Comparison of ENCODE assay signal across 8 cellular contexts in the genomic region with DNA sequence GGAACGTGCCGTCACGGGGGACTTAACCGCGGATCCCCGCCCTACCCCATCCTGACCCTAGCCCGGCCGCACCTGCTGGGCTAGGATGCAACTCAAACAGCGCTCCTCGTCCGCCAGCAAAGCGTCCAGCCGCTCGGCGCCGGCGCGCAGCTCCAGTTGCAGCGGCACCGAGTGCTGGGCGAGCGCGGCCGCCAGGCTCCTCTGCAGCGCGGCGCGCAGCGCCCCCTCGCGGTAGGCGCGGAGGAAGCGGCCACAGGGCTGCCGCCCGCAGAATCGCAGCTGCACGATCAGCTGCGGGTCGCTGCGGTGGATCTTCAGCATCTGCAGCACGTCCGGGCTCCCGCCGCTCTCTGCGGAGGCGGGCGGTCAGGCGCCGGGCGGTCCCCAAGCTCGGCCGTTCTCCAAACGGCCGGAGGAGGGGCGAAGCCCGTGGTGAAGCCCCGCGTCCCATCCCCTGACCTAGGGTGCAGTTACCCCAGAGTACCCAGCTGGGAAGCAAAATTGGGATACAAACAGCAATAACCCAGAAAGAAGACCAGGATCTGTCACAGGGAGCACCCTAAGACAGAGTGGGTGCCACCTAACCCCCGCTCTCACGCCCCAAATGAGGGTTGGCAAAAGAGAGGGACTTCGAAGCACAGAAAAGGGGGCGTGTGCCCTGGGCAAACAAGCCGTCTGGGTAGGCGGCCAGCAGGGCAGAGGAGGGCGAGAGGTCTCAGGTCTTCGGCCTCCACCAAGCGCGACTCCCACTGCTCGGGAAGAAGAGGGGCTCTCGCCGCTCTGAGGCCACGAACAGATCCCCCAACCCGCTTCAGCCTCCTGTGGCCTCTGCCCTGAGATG. TPM values are rescaled to one million over a fixed set of nuclear protein-coding genes. Genes with fewer than 3 reads are reported as not detected.
DNase-seq lines count a peak whose midpoint lies in the region; ATAC-seq and TF ChIP-seq lines count a peak whose summit lies in the region.

No MANE protein-coding gene starts in this region.

- H3K4me3 ChIP-seq in Peyer's patch (peak overlapping the region in 3 of 4 donors; percentile 15 to 46 (median 29)), fibroblast of lung (replicated peaks in 1 of 4; ENCODE audit: control extremely low read depth in 1 of 4, insufficient read depth in 1 of 4, low read depth in 3 of 4, low read length in 4 of 4) (peak overlapping the region in 1 of 4 experiments; percentile 35)

- peaks cover 60% of the 10 kb centered on the region for H3K4me1 Mint-ChIP-seq in activated T-cell treated with anti-CD3 and anti-CD28 coated beads, Interleukin-2, amount 50 U/mL, for 72 hours (ENCODE audit: low read depth)
- peaks cover 17% of the 10 kb centered on the region for H3K4me1 Mint-ChIP-seq in nephron

- H3K36me3 ChIP-seq in Peyer's patch (no peaks in the 10 kb centered on the region), fibroblast of lung (ENCODE audit: control insufficient read depth, insufficient read depth, low read length) (no peaks in the 10 kb centered on the region)

- peak; percentile 96 to 99 (median 98) for TF ChIP-seq CTCF in Peyer's patch (IDR thresholded peaks at IDR 0.05)
- TF ChIP-seq CTCF in fibroblast of lung (conservative IDR thresholded peaks at IDR 0.05 in 1 of 2, IDR thresholded peaks at IDR 0.05 in 1 of 2; ENCODE audit: low read depth in 1 of 2, low read length in 2 of 2) = peak; percentile 61 to 85
- TF ChIP-seq CTCF in nephron (IDR thresholded peaks at IDR 0.05; ENCODE audit: unreplicated experiment in 3 of 3) = peak; percentile 96 to 98 (median 97)

- H3K9me3 Mint-ChIP-seq in activated T-cell treated with anti-CD3 and anti-CD28 coated beads, Interleukin-2, amount 50 U/mL, for 72 hours = no peaks in the 10 kb centered on the region
- H3K9me3 Mint-ChIP-seq in nephron = no peaks in the 10 kb centered on the region

- H3K79me2 ChIP-seq in fibroblast of lung (ENCODE audit: control insufficient read depth, insufficient read depth, low read length) = no peaks in the 10 kb centered on the region

- H3K9ac ChIP-seq in fibroblast of lung (ENCODE audit: insufficient read depth, low read length) = no peak overlapping the region

- H3K27ac Mint-ChIP-seq in activated T-cell treated with anti-CD3 and anti-CD28 coated beads, Interleukin-2, amount 50 U/mL, for 72 hours = no peak overlapping the region
- no peak overlapping the region for H3K27ac Mint-ChIP-seq in nephron

- H3K9me3 ChIP-seq in Peyer's patch = no peaks in the 10 kb centered on the region
- H3K9me3 ChIP-seq in fibroblast of lung (ENCODE audit: control insufficient read depth, insufficient read depth, low read depth, low read length) = no peaks in the 10 kb centered on the region

- H3K27ac ChIP-seq in Peyer's patch (no peak overlapping the region), fibroblast of lung (ENCODE audit: insufficient read depth, low read length) (no peak overlapping the region)

- no peak for TF ChIP-seq POLR2A in Peyer's patch (IDR thresholded peaks at IDR 0.05)

- peaks cover 0 to 1% of the 10 kb centered on the region in 2 donors for H3K36me3 Mint-ChIP-seq in activated T-cell treated with anti-CD3 and anti-CD28 coated beads, Interleukin-2, amount 50 U/mL, for 72 hours (ENCODE audit: insufficient read depth in 2 of 2)
- no peaks in the 10 kb centered on the region for H3K36me3 Mint-ChIP-seq in nephron (ENCODE audit: low read depth)

- DNase-seq in COR-L47 (lab: John Stamatoyannopoulos, UW) (peak; percentile 65), HPDE6-E6E7 (ENCODE audit: extremely low spot score) (peak; percentile 78), Peyer's patch (peak; percentile 55 to 88 (median 85)), fibroblast of lung (ENCODE audit: low read depth in 2 of 2) (peak; percentile 61 to 72), cerebellar nuclear complex (lab: John Stamatoyannopoulos, UW) (no peak)
- peak; percentile 82 to 91 for DNase-seq in activated T-cell treated with anti-CD3 and anti-CD28 coated beads, Interleukin-2, amount 50 U/mL, for 72 hours
- DNase-seq in stimulated activated naive CD8-positive, alpha-beta T cell treated with anti-CD3 and anti-CD28 coated beads, Interleukin-15, Interleukin-2, amounts not matched to agents 100 U/mL and 50 U/mL, for 24 hours = peak; percentile 87

- H2AFZ ChIP-seq in fibroblast of lung (ENCODE audit: low read length) = no peak overlapping the region

- peaks cover 23% of the 10 kb centered on the region for H3K27me3 Mint-ChIP-seq in activated T-cell treated with anti-CD3 and anti-CD28 coated beads, Interleukin-2, amount 50 U/mL, for 72 hours (ENCODE audit: low read depth)
- H3K27me3 Mint-ChIP-seq in nephron (ENCODE audit: low read depth) = peaks cover 87% of the 10 kb centered on the region

- ATAC-seq in activated T-cell treated with anti-CD3 and anti-CD28 coated beads, Interleukin-2, amount 50 U/mL, for 72 hours (replicated peaks in 1 of 2) = peak; percentile 37
- peak; percentile 44 for ATAC-seq in stimulated activated naive CD8-positive, alpha-beta T cell treated with anti-CD3 and anti-CD28 coated beads, Interleukin-15, Interleukin-2, amounts not matched to agents 100 U/mL and 50 U/mL, for 24 hours

- H3K27me3 ChIP-seq in Peyer's patch (no peaks in the 10 kb centered on the region), fibroblast of lung (ENCODE audit: control insufficient read depth, insufficient read depth, low read length) (no peaks in the 10 kb centered on the region)

- H3K4me2 ChIP-seq in fibroblast of lung (ENCODE audit: extremely low read depth, insufficient read depth, low read length) = peak overlapping the region; percentile 40

- peaks cover 7 to 43% (median 16%) of the 10 kb centered on the region in 4 donors for H3K4me1 ChIP-seq in Peyer's patch
- peaks cover 2% of the 10 kb centered on the region for H3K4me1 ChIP-seq in fibroblast of lung (ENCODE audit: control insufficient read depth, extremely low read depth, insufficient read depth, low read length)

- peak overlapping the region; percentile 78 to 82 for H3K4me3 Mint-ChIP-seq in activated T-cell treated with anti-CD3 and anti-CD28 coated beads, Interleukin-2, amount 50 U/mL, for 72 hours
- H3K4me3 Mint-ChIP-seq in nephron = peak overlapping the region; percentile 52 to 66 (median 61)

- H4K20me1 ChIP-seq in fibroblast of lung (ENCODE audit: control insufficient read depth, extremely low read depth, insufficient read depth, low read length) = no peaks in the 10 kb centered on the region

RNA-seq across cellular contexts. Expression of gene TRADD, which starts 4.2 kb away (rescaled TPM):
- total RNA-seq in Peyer's patch = 10 to 100 TPM; 23.5 to 52.0 (median 32.0) TPM
- total RNA-seq in activated T-cell treated with anti-CD3 and anti-CD28 coated beads, Interleukin-2, amount 50 U/mL, for 72 hours = 10 to 100 TPM; 38.1 to 50.7 TPM
- total RNA-seq in fibroblast of lung = 18.0 and 20.8 TPM in 2 replicates
- 5.8 and 7.6 TPM in 2 replicates for polyA plus RNA-seq in fibroblast of lung
- 15.7 and 18.8 TPM in 2 replicates for polyA plus RNA-seq in fibroblast of lung (2012)
- polyA minus RNA-seq in fibroblast of lung (ENCODE audit: low replicate concordance) = 7.0 and 10.2 TPM in 2 replicates

RNA-seq across cellular contexts. Expression of gene FBXL8, which starts 4.2 kb away (rescaled TPM):
- 10 to 100 TPM; 19.6 to 57.1 (median 35.1) TPM for total RNA-seq in Peyer's patch
- 10 to 100 TPM; 32.1 to 37.1 TPM for total RNA-seq in activated T-cell treated with anti-CD3 and anti-CD28 coated beads, Interleukin-2, amount 50 U/mL, for 72 hours
- total RNA-seq in fibroblast of lung = 9.8 and 10.4 TPM in 2 replicates
- polyA plus RNA-seq in fibroblast of lung = 2.4 and 4.0 TPM in 2 replicates
- 5.8 and 7.9 TPM in 2 replicates for polyA plus RNA-seq in fibroblast of lung (2012)
- 0.70 and 2.3 TPM in 2 replicates for polyA minus RNA-seq in fibroblast of lung (ENCODE audit: low replicate concordance)

RNA-seq across cellular contexts. Expression of gene B3GNT9, which starts 4.7 kb away (rescaled TPM):
- total RNA-seq in Peyer's patch (1 to 10 TPM; 2.5 to 4.0 (median 3.5) TPM), fibroblast of lung (29.3 and 34.7 TPM in 2 replicates)
- 1 to 10 TPM; 5.7 to 7.5 TPM for total RNA-seq in activated T-cell treated with anti-CD3 and anti-CD28 coated beads, Interleukin-2, amount 50 U/mL, for 72 hours
- 23.2 and 29.6 TPM in 2 replicates for polyA plus RNA-seq in fibroblast of lung
- polyA plus RNA-seq in fibroblast of lung (2012) = 22.4 and 27.8 TPM in 2 replicates
- 25.6 and 34.6 TPM in 2 replicates for polyA minus RNA-seq in fibroblast of lung (ENCODE audit: low replicate concordance)

RNA-seq across cellular contexts. Expression of gene HSF4, which starts 9.0 kb away (rescaled TPM):
- total RNA-seq in Peyer's patch (100 to 1,000 TPM in 1 of 4 donors, 10 to 100 TPM in 3; 15.6 to 140 (median 69.8) TPM), fibroblast of lung (25.8 and 31.3 TPM in 2 replicates)
- 10 to 100 TPM; 63.4 to 87.7 TPM for total RNA-seq in activated T-cell treated with anti-CD3 and anti-CD28 coated beads, Interleukin-2, amount 50 U/mL, for 72 hours
- 1.9 and 6.4 TPM in 2 replicates for polyA plus RNA-seq in fibroblast of lung
- 1.8 and 8.8 TPM in 2 replicates for polyA plus RNA-seq in fibroblast of lung (2012)
- 0.55 TPM in 1 of 2 replicates, not detected in the other for polyA minus RNA-seq in fibroblast of lung (ENCODE audit: low replicate concordance)

RNA-seq across cellular contexts. Expression of gene NOL3, which starts 14.8 kb away (rescaled TPM):
- total RNA-seq in Peyer's patch (10 to 100 TPM; 24.4 to 65.2 (median 34.1) TPM), fibroblast of lung (12.8 and 23.3 TPM in 2 replicates)
- total RNA-seq in activated T-cell treated with anti-CD3 and anti-CD28 coated beads, Interleukin-2, amount 50 U/mL, for 72 hours = 10 to 100 TPM; 21.6 to 30.6 TPM
- polyA plus RNA-seq in fibroblast of lung = 6.2 and 8.0 TPM in 2 replicates
- polyA plus RNA-seq in fibroblast of lung (2012) = 12.9 and 15.1 TPM in 2 replicates
- polyA minus RNA-seq in fibroblast of lung (ENCODE audit: low replicate concordance) = 0.82 and 14.4 TPM in 2 replicates

Comparison
In these comparisons a context has a peak if more than half of its experiments do, and no peak if none do; other contexts are left out.
1. DNase-seq: peak in COR-L47 (single experiment), HPDE6-E6E7 (single experiment), Peyer's patch (3 of 3), activated T-cell treated with anti-CD3 and anti-CD28 coated beads, Interleukin-2, amount 50 U/mL, for 72 hours (2 of 2), fibroblast of lung (2 of 2) and stimulated activated naive CD8-positive, alpha-beta T cell treated with anti-CD3 and anti-CD28 coated beads, Interleukin-15, Interleukin-2, amounts not matched to agents 100 U/mL and 50 U/mL, for 24 hours (single experiment); none in cerebellar nuclear complex (0 of 2).
2. Peak in every context shown above with its lines, with median percentiles within 50 percentile points of each other: CTCF ChIP-seq.